In the genomic region with DNA sequence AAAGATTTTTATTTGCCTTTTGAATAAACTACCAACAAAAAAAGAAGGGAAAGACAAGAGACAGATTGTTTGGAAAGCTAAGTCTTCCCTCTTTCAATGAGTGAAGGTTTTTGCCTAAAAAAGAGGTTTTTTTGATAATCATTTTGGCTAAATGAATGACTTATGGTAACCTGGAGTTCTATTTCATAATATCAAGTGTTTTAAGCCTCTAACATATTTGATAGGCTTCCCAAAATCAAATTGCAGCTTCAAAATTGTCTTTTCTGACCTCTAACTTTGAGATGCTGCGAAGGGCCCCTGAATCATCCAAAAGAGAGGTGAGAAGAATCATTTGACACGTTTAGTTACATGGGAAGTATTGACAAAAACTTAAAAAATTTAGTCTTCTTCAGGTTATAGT, we compare ENCODE assay signal across 38 cellular contexts.
"Had no signal": no experiment of that assay in that cellular context is flagged by ENCODE, and none has a peak within 500 bp of the region (broad histone marks: within the 10 kb centered on the region; RNA-seq: fewer than 3 reads in every experiment).

No MANE protein-coding gene starts in this region.

- H3K4me1 ChIP-seq: adrenal gland, ascending aorta, body of pancreas, breast epithelium had no signal

- DNase-seq: activated effector memory CD4-positive, alpha-beta T cell treated with anti-CD3 and anti-CD28 coated beads, Interleukin-2, amount 50 U/mL, for 16 hours; activated effector memory CD4-positive, alpha-beta T cell treated with Interleukin-2 at 50 U/mL for 16 hours; activated gamma-delta T cell; activated gamma-delta T cell treated with Interleukin-2 at 50 U/mL for 16 hours; activated naive CD4-positive, alpha-beta T cell; activated naive CD4-positive, alpha-beta T cell treated with anti-CD3 and anti-CD28 coated beads for 36 hours; activated naive CD4-positive, alpha-beta T cell treated with anti-CD3 and anti-CD28 coated beads, Interleukin-2, amount 10 ng/mL, durations not matched to agents 7 days and 5 days; activated naive CD4-positive, alpha-beta T cell treated with anti-CD3 and anti-CD28 coated beads, Interleukin-2, amount 50 U/mL, for 16 hours; activated naive CD4-positive, alpha-beta T cell treated with Interleukin-2 at 50 U/mL for 16 hours; activated naive CD8-positive, alpha-beta T cell treated with anti-CD3 and anti-CD28 coated beads for 36 hours; activated naive CD8-positive, alpha-beta T cell treated with anti-CD3 and anti-CD28 coated beads, Interleukin-2, amount 10 ng/mL, durations not matched to agents 7 days and 5 days; activated naive CD8-positive, alpha-beta T cell treated with anti-CD3 and anti-CD28 coated beads, Interleukin-2, amount 50 U/mL, for 24 hours; activated T-cell treated with anti-CD3 and anti-CD28 coated beads, Interleukin-2, amount 50 U/mL, for 4 hours; activated T-cell treated with anti-CD3 and anti-CD28 coated beads, Interleukin-2, amount 50 U/mL, for 48 hours; activated T-cell treated with anti-CD3 and anti-CD28 coated beads, Interleukin-2, amount 50 U/mL, for 72 hours; adrenal gland; amniotic stem cell; amygdala; anterior cingulate cortex; aorta; body of pancreas; brain microvascular endothelial cell; caudate nucleus; central memory CD4-positive, alpha-beta T cell; cerebellar nuclear complex had no signal

- H3K27me3 Mint-ChIP-seq: activated naive CD4-positive, alpha-beta T cell treated with anti-CD3 and anti-CD28 coated beads, Interleukin-2, amount 10 ng/mL, durations not matched to agents 7 days and 5 days; activated naive CD8-positive, alpha-beta T cell; activated T-helper 17 cell treated with anti-CD3 and anti-CD28 coated beads, Interleukin-2, amount 50 U/mL, for 72 hours had no signal

- H3K4me3 Mint-ChIP-seq: activated naive CD4-positive, alpha-beta T cell treated with anti-CD3 and anti-CD28 coated beads for 36 hours; activated naive CD4-positive, alpha-beta T cell treated with anti-CD3 and anti-CD28 coated beads, Interleukin-2, amount 10 ng/mL, durations not matched to agents 7 days and 5 days; activated naive CD4-positive, alpha-beta T cell treated with anti-CD3 and anti-CD28 coated beads, Interleukin-2, amount 50 U/mL, for 24 hours; activated naive CD8-positive, alpha-beta T cell; activated naive CD8-positive, alpha-beta T cell treated with anti-CD3 and anti-CD28 coated beads for 36 hours; activated naive CD8-positive, alpha-beta T cell treated with anti-CD3 and anti-CD28 coated beads, Interleukin-2, amount 10 ng/mL, durations not matched to agents 7 days and 5 days; activated naive CD8-positive, alpha-beta T cell treated with anti-CD3 and anti-CD28 coated beads, Interleukin-2, amount 50 U/mL, for 24 hours; activated T-cell treated with anti-CD3 and anti-CD28 coated beads, Interleukin-2, amount 50 U/mL, for 4 hours; activated T-cell treated with anti-CD3 and anti-CD28 coated beads, Interleukin-2, amount 50 U/mL, for 72 hours; activated T-helper 1 cell treated with anti-CD3 and anti-CD28 coated beads, Interleukin-12 subunit alpha, Interleukin-12 subunit beta, Interleukin-2, Interleukin-4 antibody, amounts not matched to agents 30 ng/mL and 10 ng/mL and 1 ng/mL, durations not matched to agents 14 hours and 24 hours and 36 hours; activated T-helper 17 cell treated with anti-CD3 and anti-CD28 coated beads, Interleukin-2, amount 50 U/mL, for 72 hours; brain; central memory CD8-positive, alpha-beta T cell had no signal

- H3K27ac Mint-ChIP-seq: activated naive CD4-positive, alpha-beta T cell treated with anti-CD3 and anti-CD28 coated beads for 36 hours; activated naive CD4-positive, alpha-beta T cell treated with anti-CD3 and anti-CD28 coated beads, Interleukin-2, amount 10 ng/mL, durations not matched to agents 7 days and 5 days; activated naive CD4-positive, alpha-beta T cell treated with anti-CD3 and anti-CD28 coated beads, Interleukin-2, amount 50 U/mL, for 24 hours; activated naive CD4-positive, alpha-beta T cell treated with anti-CD3 and anti-CD28 coated beads, Interleukin-2, amount 50 U/mL, for 72 hours; activated naive CD8-positive, alpha-beta T cell; activated naive CD8-positive, alpha-beta T cell treated with anti-CD3 and anti-CD28 coated beads for 36 hours; activated naive CD8-positive, alpha-beta T cell treated with anti-CD3 and anti-CD28 coated beads, Interleukin-2, amount 10 ng/mL, durations not matched to agents 7 days and 5 days; activated naive CD8-positive, alpha-beta T cell treated with anti-CD3 and anti-CD28 coated beads, Interleukin-2, amount 50 U/mL, for 24 hours; activated T-cell treated with anti-CD3 and anti-CD28 coated beads, Interleukin-2, amount 50 U/mL, for 72 hours; activated T-helper 1 cell treated with anti-CD3 and anti-CD28 coated beads, Interleukin-12 subunit alpha, Interleukin-12 subunit beta, Interleukin-2, Interleukin-4 antibody, amounts not matched to agents 30 ng/mL and 10 ng/mL and 1 ng/mL, durations not matched to agents 14 hours and 24 hours and 36 hours; activated T-helper 17 cell treated with anti-CD3 and anti-CD28 coated beads, Interleukin-2, amount 50 U/mL, for 72 hours; activated T-helper 2 cell treated with anti-CD3 and anti-CD28 coated beads, Interferon-gamma antibody, Interleukin-2, Interleukin-4, amounts not matched to agents 10 μg/mL and 5 μg/mL and 100 μg/mL, durations not matched to agents 14 hours and 24 hours and 36 hours; brain had no signal

- H3K27ac ChIP-seq: adrenal gland, ascending aorta, body of pancreas, brain microvascular endothelial cell, breast epithelium, cardiac muscle cell had no signal

- FAIRE-seq: astrocyte, bronchial epithelial cell had no signal

- ATAC-seq: activated naive CD4-positive, alpha-beta T cell treated with anti-CD3 and anti-CD28 coated beads, Interleukin-2, amount 50 U/mL, for 72 hours; activated naive CD8-positive, alpha-beta T cell treated with anti-CD3 and anti-CD28 coated beads, Interleukin-2, amount 50 U/mL, for 24 hours; activated T-cell treated with anti-CD3 and anti-CD28 coated beads, Interleukin-2, amount 50 U/mL, for 4 hours; activated T-cell treated with anti-CD3 and anti-CD28 coated beads, Interleukin-2, amount 50 U/mL, for 72 hours; activated T-helper 17 cell treated with anti-CD3 and anti-CD28 coated beads, Interleukin-2, amount 50 U/mL, for 72 hours; body of pancreas had no signal

- H3K4me3 ChIP-seq: adrenal gland, ascending aorta, body of pancreas, breast epithelium, cardiac muscle cell had no signal

- H3K9me3 ChIP-seq: ascending aorta had no signal

- H3K36me3 ChIP-seq: adrenal gland, ascending aorta, brain microvascular endothelial cell, breast epithelium, cardiac muscle cell had no signal

- H3K4me1 Mint-ChIP-seq: activated naive CD4-positive, alpha-beta T cell treated with anti-CD3 and anti-CD28 coated beads, Interleukin-2, amount 10 ng/mL, durations not matched to agents 7 days and 5 days; activated naive CD8-positive, alpha-beta T cell treated with anti-CD3 and anti-CD28 coated beads, Interleukin-2, amount 10 ng/mL, durations not matched to agents 7 days and 5 days; activated T-helper 17 cell treated with anti-CD3 and anti-CD28 coated beads, Interleukin-2, amount 50 U/mL, for 72 hours; brain had no signal

- H3K27me3 ChIP-seq: adrenal gland, ascending aorta, body of pancreas, brain microvascular endothelial cell, breast epithelium, cardiac muscle cell had no signal

- H3K36me3 Mint-ChIP-seq: brain had no signal
